Comparison of ENCODE assay signal across 18 cellular contexts in the genomic region with DNA sequence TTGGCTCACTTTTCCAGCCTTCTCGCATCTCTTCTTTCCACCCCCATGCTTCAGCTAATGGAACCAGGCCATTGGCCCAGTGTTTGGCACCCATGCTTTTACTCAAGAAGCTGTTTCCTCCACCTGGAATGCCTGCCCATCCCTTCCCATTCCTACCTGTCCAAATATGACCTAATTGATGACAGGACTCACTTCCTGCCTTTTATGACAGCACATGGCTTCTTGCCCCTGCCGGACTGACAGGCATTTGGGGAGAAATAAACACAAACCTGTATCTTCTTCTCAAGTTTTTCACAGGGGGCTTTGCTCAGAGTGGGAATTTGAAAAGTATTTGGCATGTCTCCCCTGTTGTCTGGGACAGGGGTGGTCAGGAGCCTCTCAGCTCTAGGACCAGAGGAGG.
"Had no signal": no experiment of that assay in that cellular context is flagged by ENCODE, and none has a peak within 500 bp of the region (broad histone marks: within the 10 kb centered on the region; RNA-seq: fewer than 3 reads in every experiment).

No MANE protein-coding gene starts in this region.

- H3K36me3 ChIP-seq: SJCRH30 had no signal

- H3K4me3 ChIP-seq: SJCRH30 had no signal

- H3K27ac ChIP-seq: RWPE1, SJCRH30 had no signal

- H3K4me1 ChIP-seq: SJCRH30 had no signal

- DNase-seq: KBM-7, NCI-H1092, NCI-H1105 treated with DMSO at 0.1 percent for 48 hours, NCI-H1417 treated with DMSO at 0.1 percent for 48 hours, NCI-H146, NCI-H1694 treated with DMSO at 0.1 percent for 48 hours, NCI-H1930, NCI-H2171 treated with DMSO at 0.1 percent for 48 hours, NCI-H345, NCI-H446 treated with DMSO at 0.1 percent for 48 hours, NCI-H510A treated with DMSO at 0.1 percent for 48 hours, NCI-H526, SHP77 treated with DMSO at 0.1 percent for 48 hours, SJCRH30 had no signal

- H3K27me3 ChIP-seq: SJCRH30 had no signal

- ATAC-seq: Panc1, Right ventricle myocardium inferior, SK-N-SH treated with all-trans-retinoic acid at 6 μM for 48 hours had no signal

- H3K9me3 ChIP-seq: SJCRH30 had no signal
